Comparison of ENCODE assay signal across 20 cellular contexts in the genomic region with DNA sequence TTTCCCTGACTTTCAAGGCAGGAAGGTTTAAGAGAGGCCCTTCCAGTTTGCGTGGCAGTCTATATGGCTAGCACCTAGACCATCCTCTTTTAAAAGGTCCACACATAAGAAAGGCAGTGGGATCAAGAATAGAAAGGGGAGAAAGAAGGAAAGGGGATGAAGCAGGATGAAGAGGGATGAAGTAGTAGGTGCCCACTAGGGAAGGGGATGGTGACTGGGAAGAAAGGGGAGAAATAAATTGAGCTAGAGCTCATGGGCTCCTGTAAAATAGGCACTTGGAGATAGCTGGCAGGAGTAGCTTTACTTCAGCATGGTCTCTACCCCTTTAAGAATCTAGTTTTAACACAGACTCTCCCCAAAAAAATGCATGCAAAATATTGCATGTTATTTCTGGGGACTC.
"Had no signal": no experiment of that assay in that cellular context is flagged by ENCODE, and none has a peak within 500 bp of the region (broad histone marks: within the 10 kb centered on the region; RNA-seq: fewer than 3 reads in every experiment).

No MANE protein-coding gene starts in this region.

- DNase-seq: colonic mucosa; effector CD8-positive, alpha-beta T cell; erythroblast; head of caudate nucleus; kidney; lower lobe of right lung; natural killer cell; nucleus accumbens; psoas muscle; sigmoid colon; stimulated activated CD4-positive, alpha-beta T cell treated with anti-CD3 and anti-CD28 coated beads, Interleukin-4, amount 100 ng/mL, for 4 hours; stimulated activated naive CD8-positive, alpha-beta T cell treated with anti-CD3 and anti-CD28 coated beads, Interleukin-15, Interleukin-2, amounts not matched to agents 100 U/mL and 50 U/mL, for 24 hours; tibial artery; upper lobe of left lung had no signal

- H3K27ac Mint-ChIP-seq: dendritic cell treated with granulocyte-macrophage colony-stimulating factor and Interleukin-4, amounts not matched to agents 40 ng/mL and 50 ng/mL, for 4 days; natural killer cell; stimulated activated memory B cell treated with anti-CD40 and anti-IgM and Interleukin-4, amounts not matched to agents 10 μg/mL and 1 μg/mL and 100 μg/mL, for 72 hours had no signal

- H3K4me1 ChIP-seq: colonic mucosa, left lung, psoas muscle, sigmoid colon, testis, tibial artery, upper lobe of left lung had no signal

- H3K9me3 ChIP-seq: colonic mucosa, left lung, lower lobe of right lung, psoas muscle, sigmoid colon, testis, tibial artery, upper lobe of left lung had no signal

- H3K36me3 ChIP-seq: colonic mucosa, left lung, lower lobe of right lung, sigmoid colon, tibial artery, upper lobe of left lung had no signal

- H3K9me3 Mint-ChIP-seq: central memory CD8-positive, alpha-beta T cell; dendritic cell treated with granulocyte-macrophage colony-stimulating factor and Interleukin-4, amounts not matched to agents 40 ng/mL and 50 ng/mL, for 4 days; stimulated activated memory B cell treated with anti-CD40 and anti-IgM and Interleukin-4, amounts not matched to agents 10 μg/mL and 1 μg/mL and 100 μg/mL, for 72 hours had no signal

- H3K4me1 Mint-ChIP-seq: central memory CD8-positive, alpha-beta T cell; natural killer cell; stimulated activated memory B cell treated with anti-CD40 and anti-IgM and Interleukin-4, amounts not matched to agents 10 μg/mL and 1 μg/mL and 100 μg/mL, for 72 hours had no signal

- H3K4me3 Mint-ChIP-seq: central memory CD8-positive, alpha-beta T cell; dendritic cell treated with granulocyte-macrophage colony-stimulating factor and Interleukin-4, amounts not matched to agents 40 ng/mL and 50 ng/mL, for 4 days; natural killer cell; stimulated activated memory B cell treated with anti-CD40 and anti-IgM and Interleukin-4, amounts not matched to agents 10 μg/mL and 1 μg/mL and 100 μg/mL, for 72 hours had no signal

- H3K4me3 ChIP-seq: colonic mucosa, hepatocyte, left lung, lower lobe of right lung, psoas muscle, sigmoid colon, tibial artery, upper lobe of left lung had no signal

- H3K4me2 ChIP-seq: hepatocyte had no signal

- ATAC-seq: left lung; lower lobe of right lung; natural killer cell; stimulated activated memory B cell treated with anti-CD40 and anti-IgM and Interleukin-4, amounts not matched to agents 10 μg/mL and 1 μg/mL and 100 μg/mL, for 72 hours; stimulated activated naive CD8-positive, alpha-beta T cell treated with anti-CD3 and anti-CD28 coated beads, Interleukin-15, Interleukin-2, amounts not matched to agents 100 U/mL and 50 U/mL, for 24 hours had no signal

- H3K36me3 Mint-ChIP-seq: natural killer cell; stimulated activated memory B cell treated with anti-CD40 and anti-IgM and Interleukin-4, amounts not matched to agents 10 μg/mL and 1 μg/mL and 100 μg/mL, for 72 hours had no signal

- H3K27ac ChIP-seq: colonic mucosa, hepatocyte, left lung, lower lobe of right lung, psoas muscle, sigmoid colon, tibial artery, upper lobe of left lung had no signal

- H3K27me3 ChIP-seq: colonic mucosa, hepatocyte, left lung, sigmoid colon, testis, tibial artery, upper lobe of left lung had no signal

- H2AFZ ChIP-seq: hepatocyte had no signal
